In the genomic region with DNA sequence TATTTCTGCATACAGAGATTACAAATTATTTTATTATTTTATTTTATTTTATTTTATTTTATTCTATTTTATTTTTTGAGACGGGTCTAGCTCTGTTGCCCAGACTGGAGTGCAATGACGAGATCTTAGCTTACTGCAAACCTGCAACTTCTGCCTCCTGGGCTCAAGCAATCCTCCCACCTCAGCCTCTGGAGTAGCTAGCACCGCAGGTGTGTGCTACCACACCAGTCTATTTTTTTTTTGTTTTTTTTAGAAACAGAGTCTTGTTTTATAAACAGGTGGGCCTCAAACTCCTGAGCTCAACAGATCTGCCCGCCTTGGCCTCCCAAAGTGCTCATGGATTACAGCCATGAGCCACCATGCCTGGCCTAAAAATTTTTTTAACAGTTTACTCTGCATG, we compare ENCODE assay signal across 22 cellular contexts.
A peak's percentile ranks its signal among the peaks of the same experiment; 100 is the strongest.
DNase-seq lines count a peak whose midpoint lies in the region; ATAC-seq and TF ChIP-seq lines count a peak whose summit lies in the region.
"Had no signal": no experiment of that assay in that cellular context is flagged by ENCODE, and none has a peak within 500 bp of the region (broad histone marks: within the 10 kb centered on the region; RNA-seq: fewer than 3 reads in every experiment).

No MANE protein-coding gene starts in this region.

- TF ChIP-seq CTCF in esophagus muscularis mucosa (IDR thresholded peaks at IDR 0.05): no peak
- TF ChIP-seq CTCF in parathyroid adenoma (IDR thresholded peaks at IDR 0.05): no peak
- TF ChIP-seq CTCF in left lung (IDR thresholded peaks at IDR 0.05): no peak

- H3K9me3 ChIP-seq in esophagus muscularis mucosa (peaks cover 0 to 5% (median 1%) of the 10 kb centered on the region in 4 donors), parathyroid adenoma (ENCODE audit: control insufficient read depth, low read length) (no peaks in the 10 kb centered on the region), left lung (peaks cover 0 to 15% of the 10 kb centered on the region in 2 donors)
- H3K9me3 ChIP-seq: A549, BE2C had no signal

- WGBS in esophagus muscularis mucosa: 88% methylated on average over 4 of the region's 4 CpGs

- H3K9ac ChIP-seq in parathyroid adenoma: no peak overlapping the region
- H3K9ac ChIP-seq: BLaER1 treated with 17β-estradiol and CSF1 and Interleukin-3, amounts not matched to agents 10 nM and 100 nM had no signal

- H3K4me1 Mint-ChIP-seq in stimulated activated effector memory CD8-positive, alpha-beta T cell treated with anti-CD3 and anti-CD28 coated beads, Interleukin-12 subunit alpha, Interleukin-12 subunit beta, amount 100 ng/mL, for 72 hours: no peaks in the 10 kb centered on the region
- H3K4me1 Mint-ChIP-seq: CD14-positive monocyte; CD8-positive, alpha-beta memory T cell had no signal

- H3K36me3 Mint-ChIP-seq in stimulated activated effector memory CD8-positive, alpha-beta T cell treated with anti-CD3 and anti-CD28 coated beads, Interleukin-12 subunit alpha, Interleukin-12 subunit beta, amount 100 ng/mL, for 72 hours: no peaks in the 10 kb centered on the region
- H3K36me3 Mint-ChIP-seq: CD14-positive monocyte had no signal

- no peak overlapping the region for H3K27ac Mint-ChIP-seq in stimulated activated effector memory CD8-positive, alpha-beta T cell treated with anti-CD3 and anti-CD28 coated beads, Interleukin-12 subunit alpha, Interleukin-12 subunit beta, amount 100 ng/mL, for 72 hours
- H3K27ac Mint-ChIP-seq: CD14-positive monocyte; CD4-positive, alpha-beta T cell; CD8-positive, alpha-beta memory T cell; HFFc6 had no signal

- no peak for TF ChIP-seq EP300 in esophagus muscularis mucosa (IDR thresholded peaks at IDR 0.05)

- peak; percentile 79 for DNase-seq in RPMI8226
- DNase-seq in esophagus muscularis mucosa (ENCODE audit: extremely low spot score): no peak
- DNase-seq in SKM-1 (lab: John Stamatoyannopoulos, UW; ENCODE audit: unreplicated experiment): no peak
- DNase-seq in left lung: no peak
- DNase-seq in stimulated activated effector memory CD8-positive, alpha-beta T cell treated with anti-CD3 and anti-CD28 coated beads, Interleukin-12 subunit alpha, Interleukin-12 subunit beta, amount 100 ng/mL, for 72 hours (ENCODE audit: low spot score in 2 of 2): no peak
- no peak for DNase-seq in glomerular visceral epithelial cell (ENCODE audit: extremely low spot score)
- DNase-seq: 8988T; ACHN; AML-193; BE2C; CD4-positive, alpha-beta T cell; CD8-positive, alpha-beta memory T cell; DMS 273 treated with DMSO at 0.1 percent for 48 hours; DMS79 treated with DMSO at 0.1 percent for 48 hours; GF-D8; GOT3; HFFc6 had no signal

- H3K4me1 ChIP-seq in esophagus muscularis mucosa: peaks cover 0 to 48% (median 41%) of the 10 kb centered on the region in 4 donors
- no peaks in the 10 kb centered on the region for H3K4me1 ChIP-seq in parathyroid adenoma
- no peaks in the 10 kb centered on the region for H3K4me1 ChIP-seq in left lung
- H3K4me1 ChIP-seq: A549; BE2C; BLaER1 treated with 17β-estradiol and CSF1 and Interleukin-3, amounts not matched to agents 10 nM and 100 nM; HAP-1 had no signal

- H3K27me3 ChIP-seq in esophagus muscularis mucosa (no peaks in the 10 kb centered on the region), parathyroid adenoma (ENCODE audit: control insufficient read depth, insufficient read depth, low read length) (no peaks in the 10 kb centered on the region), left lung (peaks cover 0 to 5% of the 10 kb centered on the region in 2 donors)
- H3K27me3 ChIP-seq: BE2C; BLaER1 treated with 17β-estradiol and CSF1 and Interleukin-3, amounts not matched to agents 10 nM and 100 nM had no signal

- H2AFZ ChIP-seq in parathyroid adenoma: no peak overlapping the region

- H3K27ac ChIP-seq in esophagus muscularis mucosa (replicated peaks in 1 of 4) (peak overlapping the region; percentile 35 to 68 (median 52)), parathyroid adenoma (no peak overlapping the region), left lung (no peak overlapping the region)
- H3K27ac ChIP-seq: A549; BLaER1 treated with 17β-estradiol and CSF1 and Interleukin-3, amounts not matched to agents 10 nM and 100 nM had no signal

- H3K9me3 Mint-ChIP-seq in stimulated activated effector memory CD8-positive, alpha-beta T cell treated with anti-CD3 and anti-CD28 coated beads, Interleukin-12 subunit alpha, Interleukin-12 subunit beta, amount 100 ng/mL, for 72 hours: peaks cover 5% of the 10 kb centered on the region

- H3K36me3 ChIP-seq in esophagus muscularis mucosa (no peaks in the 10 kb centered on the region), parathyroid adenoma (ENCODE audit: control insufficient read depth, insufficient read depth, low read length) (no peaks in the 10 kb centered on the region), left lung (no peaks in the 10 kb centered on the region)
- H3K36me3 ChIP-seq: BE2C; BLaER1 treated with 17β-estradiol and CSF1 and Interleukin-3, amounts not matched to agents 10 nM and 100 nM; HAP-1 had no signal

- H3K4me3 ChIP-seq in esophagus muscularis mucosa: no peak overlapping the region
- no peak overlapping the region for H3K4me3 ChIP-seq in parathyroid adenoma (ENCODE audit: low read depth, low read length)
- no peak overlapping the region for H3K4me3 ChIP-seq in left lung
- H3K4me3 ChIP-seq: A549; BLaER1 treated with 17β-estradiol and CSF1 and Interleukin-3, amounts not matched to agents 10 nM and 100 nM; HAP-1 had no signal

- intact Hi-C loops in esophagus muscularis mucosa (cut with DNase I): loop anchor here (10.0 kb wide), 1 partner anchor 89 kb away; no protein-coding TSS in a partner anchor
- intact Hi-C loops in left lung (cut with DNase I): no loop called here

- no peaks in the 10 kb centered on the region for H3K79me2 ChIP-seq in parathyroid adenoma

- H3K4me2 ChIP-seq in parathyroid adenoma (ENCODE audit: low read length): peak overlapping the region; percentile 4
- H3K4me2 ChIP-seq: A549; BLaER1 treated with 17β-estradiol and CSF1 and Interleukin-3, amounts not matched to agents 10 nM and 100 nM had no signal

- no peak for TF ChIP-seq POLR2A in esophagus muscularis mucosa (IDR thresholded peaks at IDR 0.05; ENCODE audit: low read depth)

- ATAC-seq in left lung: no peak
- no peak for ATAC-seq in stimulated activated effector memory CD8-positive, alpha-beta T cell treated with anti-CD3 and anti-CD28 coated beads, Interleukin-12 subunit alpha, Interleukin-12 subunit beta, amount 100 ng/mL, for 72 hours
- ATAC-seq: A549 had no signal

- H3K4me3 Mint-ChIP-seq in stimulated activated effector memory CD8-positive, alpha-beta T cell treated with anti-CD3 and anti-CD28 coated beads, Interleukin-12 subunit alpha, Interleukin-12 subunit beta, amount 100 ng/mL, for 72 hours: no peak overlapping the region
- H3K4me3 Mint-ChIP-seq: CD14-positive monocyte; CD4-positive, alpha-beta T cell; CD8-positive, alpha-beta memory T cell; HFFc6 had no signal

Comparison
In these comparisons a context has a peak if more than half of its experiments do, and no peak if none do; other contexts are left out.
1. H3K27ac ChIP-seq: peak in esophagus muscularis mucosa (4 of 4); none in parathyroid adenoma (single experiment) and left lung (0 of 2).